ENCODE assay signal across 2 cellular contexts in genomic region chr12:109711596-109712461, GRCh38.
TF ChIP-seq lines count a peak whose summit lies in the region.

No MANE protein-coding gene starts in this region.

TF ChIP-seq in HEK293, 187 proteins besides CTCF, POLR2A, EP300 and RAD21:
- 0 out of 2 replicates have a peak, but pooled peaks have one; percentile 12 for TF ChIP-seq ZBTB8A (tag by site-specific recombination; IDR thresholded peaks at IDR 0.05)
- TF ChIP-seq ZBTB44 (tag by site-specific recombination; IDR thresholded peaks at IDR 0.05), result no peak
TF ChIP-seq in HEK293: peak in this region for 1.

TF ChIP-seq in endothelial cell of umbilical vein, 7 proteins besides CTCF, POLR2A, EP300 and RAD21:
- TF ChIP-seq JUN (IDR thresholded peaks at IDR 0.05; ENCODE audit: borderline replicate concordance, insufficient read depth, insufficient read length, low read depth), result no peak
- TF ChIP-seq EZH2 (IDR thresholded peaks at IDR 0.05; ENCODE audit: borderline replicate concordance, low read depth, low read length, severe bottlenecking), result peak; percentile 56
